1 cellular context compared by ENCODE assay signal in genomic region chr2:158505448-158505934, GRCh38.
TF ChIP-seq lines count a peak whose summit lies in the region.

No MANE protein-coding gene starts in this region.

TF ChIP-seq in GM23338, 12 proteins besides CTCF, POLR2A, EP300 and RAD21 (continued from another document):
- TF ChIP-seq ZNF462 (CRISPR knock-in tag; IDR thresholded peaks at IDR 0.05), result no peak
- no peak for TF ChIP-seq EZH2phosphoT487 (IDR thresholded peaks at IDR 0.05; ENCODE audit: unreplicated experiment)
- no peak for TF ChIP-seq ZNF114 (CRISPR knock-in tag; IDR thresholded peaks at IDR 0.05)
- TF ChIP-seq POLR2AphosphoS5 (IDR thresholded peaks at IDR 0.05; ENCODE audit: low read depth), result no peak
